1 cellular context compared by ENCODE assay signal in the genomic region with DNA sequence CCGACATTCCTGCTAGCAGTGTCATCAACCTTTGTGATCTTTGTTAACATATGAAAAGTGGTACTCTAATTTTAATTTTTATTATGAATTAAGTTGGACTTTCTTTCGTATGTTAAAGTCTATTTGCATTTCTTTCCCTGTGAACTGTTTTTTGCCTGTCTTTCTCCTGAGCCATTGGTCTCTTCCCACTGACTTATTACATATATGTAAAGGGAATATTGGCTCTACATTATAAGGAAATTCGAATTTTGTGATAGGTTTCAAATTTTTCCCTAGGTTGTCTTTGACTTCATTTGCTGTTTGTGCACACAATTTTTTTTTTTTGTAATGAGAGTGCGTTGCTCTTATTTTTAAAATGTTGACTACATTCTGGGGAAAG.
TF ChIP-seq lines count a peak whose summit lies in the region.

No MANE protein-coding gene starts in this region.

TF ChIP-seq in K562, 482 proteins besides CTCF, POLR2A, EP300 and RAD21:
- peak in 1 of 2 experiments; percentile 25 for TF ChIP-seq AFF1 (IDR thresholded peaks at IDR 0.05; ENCODE audit: low read depth in 1 of 2, partially characterized antibody in 2 of 2)
- no peak for TF ChIP-seq TAF1 (IDR thresholded peaks at IDR 0.05; ENCODE audit: control insufficient read depth, extremely low read depth, insufficient read depth, low read length, severe bottlenecking)
